8 cellular contexts compared by ENCODE assay signal in the genomic region with DNA sequence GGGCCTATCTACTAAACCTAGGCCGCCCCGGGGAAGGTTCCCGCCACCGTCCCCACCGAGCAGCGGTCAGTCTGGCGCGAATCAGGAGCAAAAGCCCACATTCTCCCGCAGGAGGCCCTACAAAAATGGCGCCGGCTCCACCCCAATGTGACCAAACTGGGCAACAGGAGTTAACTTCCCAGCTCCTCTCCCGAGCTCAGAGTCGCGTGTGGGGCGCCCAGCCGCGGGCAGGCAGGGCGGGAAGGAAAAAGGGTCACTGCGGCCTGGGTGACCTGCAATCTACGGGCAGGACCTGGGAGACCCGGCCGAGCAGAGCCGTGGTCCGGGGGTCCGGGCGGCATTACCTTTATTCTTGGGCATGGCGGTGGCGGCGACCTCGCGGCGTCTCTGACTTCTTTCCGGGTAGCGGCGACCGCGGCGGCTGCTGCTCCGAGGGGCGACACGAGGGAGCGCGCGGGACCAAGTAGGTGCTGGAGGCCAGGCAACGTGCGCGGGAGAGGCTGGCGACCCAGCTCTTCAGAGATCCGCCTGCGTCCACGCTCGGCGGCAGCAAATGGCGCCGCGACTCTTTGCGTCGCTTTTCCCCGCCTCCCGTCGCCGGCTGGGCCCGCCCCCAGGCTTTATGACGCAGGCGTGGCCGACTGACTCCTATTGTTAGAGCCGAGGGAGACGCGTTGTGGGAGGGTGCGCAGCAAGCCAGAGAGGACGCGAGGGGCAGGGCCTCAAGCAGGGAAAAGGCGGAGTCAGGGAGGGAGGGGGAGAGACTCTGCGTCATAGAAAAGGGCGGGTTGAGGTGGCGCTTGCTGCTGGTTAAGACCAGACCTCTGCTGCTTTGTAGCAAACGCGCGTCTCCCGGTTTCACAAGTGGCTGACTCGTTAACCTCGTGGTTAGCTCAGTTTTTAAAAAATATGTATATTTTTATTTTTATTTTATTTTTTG. TPM values are rescaled to one million over a fixed set of nuclear protein-coding genes. Genes with fewer than 3 reads are reported as not detected.
DNase-seq lines count a peak whose midpoint lies in the region; ATAC-seq and TF ChIP-seq lines count a peak whose summit lies in the region.

A gene with protein sequence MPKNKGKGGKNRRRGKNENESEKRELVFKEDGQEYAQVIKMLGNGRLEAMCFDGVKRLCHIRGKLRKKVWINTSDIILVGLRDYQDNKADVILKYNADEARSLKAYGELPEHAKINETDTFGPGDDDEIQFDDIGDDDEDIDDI (minus strand): TSS at position 558 of the 940 bp plus-strand sequence. CDS start 198 bp downstream, at position 360.

- H3K36me3 ChIP-seq in OCI-LY3 (replicated peaks; ENCODE audit: low read depth, low read length) = peaks cover 20% of the 10 kb centered on the region

- H2AFZ ChIP-seq in OCI-LY3 (ENCODE audit: low read depth, low read length) = no peak within 1 kb of the TSS

- H3K9me3 ChIP-seq in OCI-LY3 (ENCODE audit: insufficient read depth, low read length) = no peaks in the 10 kb centered on the region

- DNase-seq in D341Med (ENCODE audit: low spot score) = peak; percentile 87
- DNase-seq in HuH-7 (ENCODE audit: low spot score) = peak; percentile 56
- peak; percentile 92 for DNase-seq in activated CD8-positive, alpha-beta memory T cell treated with anti-CD3 and anti-CD28 coated beads, Interleukin-2, amount 50 U/mL, for 48 hours
- peak; percentile 87 for DNase-seq in endothelial cell (ENCODE audit: low spot score)
- peak; percentile 99 for DNase-seq in midbrain (lab: John Stamatoyannopoulos, UW)
- peak; percentile 87 to 97 for DNase-seq in stimulated activated CD8-positive, alpha-beta memory T cell treated with anti-CD3 and anti-CD28 coated beads, Interleukin-2, amount 100 ng/mL, for 1 hour (ENCODE audit: low read depth in 2 of 2)

- peaks cover 4% of the 10 kb centered on the region for H3K4me1 Mint-ChIP-seq in endothelial cell (ENCODE audit: unreplicated experiment)

- peak within 1 kb of the TSS; percentile 87 for H3K9ac ChIP-seq in OCI-LY3 (ENCODE audit: low read length)

- H3K4me3 ChIP-seq in OCI-LY3 (ENCODE audit: low read length) = peak within 1 kb of the TSS; percentile 93

- H3K4me1 ChIP-seq in OCI-LY3 (ENCODE audit: low read length) = peaks cover 19% of the 10 kb centered on the region

- peak within 1 kb of the TSS; percentile 90 for H3K4me3 Mint-ChIP-seq in endothelial cell (ENCODE audit: unreplicated experiment)

- H3K4me2 ChIP-seq in OCI-LY3 (ENCODE audit: low read length) = peak within 1 kb of the TSS; percentile 71

- peaks cover 18% of the 10 kb centered on the region for H4K20me1 ChIP-seq in OCI-LY3 (ENCODE audit: insufficient read depth, low read length)

- H3K9me3 Mint-ChIP-seq in endothelial cell (ENCODE audit: unreplicated experiment) = no peaks in the 10 kb centered on the region

- H3K36me3 Mint-ChIP-seq in endothelial cell (ENCODE audit: low read depth, unreplicated experiment) = no peaks in the 10 kb centered on the region

- no peaks in the 10 kb centered on the region for H3K27me3 ChIP-seq in OCI-LY3 (ENCODE audit: low read depth, low read length)

- TF ChIP-seq CTCF in OCI-LY3 (IDR thresholded peaks at IDR 0.05; ENCODE audit: low read depth, low read length) = no peak
- no peak for TF ChIP-seq CTCF in endothelial cell (IDR thresholded peaks at IDR 0.05; ENCODE audit: unreplicated experiment)

- peak; percentile 97 for ATAC-seq in GM21515 (IDR thresholded peaks at IDR 0.05; ENCODE audit: unreplicated experiment)

- H3K27me3 Mint-ChIP-seq in endothelial cell (ENCODE audit: unreplicated experiment) = peaks cover 3% of the 10 kb centered on the region

- H3K79me2 ChIP-seq in OCI-LY3 (ENCODE audit: low read length) = peaks cover 47% of the 10 kb centered on the region

- H3K27ac Mint-ChIP-seq in endothelial cell (ENCODE audit: unreplicated experiment) = peak within 1 kb of the TSS; percentile 42

- peak within 1 kb of the TSS; percentile 31 for H3K27ac ChIP-seq in OCI-LY3 (ENCODE audit: low read length)

RNA-seq across cellular contexts. Expression of the gene that starts here (rescaled TPM):
- total RNA-seq in endothelial cell (ENCODE audit: unreplicated experiment) = 56.3 TPM

Comparison
In these comparisons a context has a peak if more than half of its experiments do, and no peak if none do; other contexts are left out.
1. Peak in every context shown above with its lines: DNase-seq, ATAC-seq, H3K4me3 ChIP-seq and H3K27ac ChIP-seq.